In genomic region chr18:62288669-62289016, GRCh38 we compare ENCODE assay signal across 12 cellular contexts. TPM values are rescaled to one million over a fixed set of nuclear protein-coding genes. Genes with fewer than 3 reads are reported as not detected.
DNase-seq lines count a peak whose midpoint lies in the region; ATAC-seq and TF ChIP-seq lines count a peak whose summit lies in the region.
"Had no signal": no experiment of that assay in that cellular context is flagged by ENCODE, and none has a peak within 500 bp of the region (broad histone marks: within the 10 kb centered on the region; RNA-seq: fewer than 3 reads in every experiment).

No MANE protein-coding gene starts in this region.

- no peak overlapping the region for H3K27ac Mint-ChIP-seq in activated T-helper 17 cell treated with anti-CD3 and anti-CD28 coated beads, Interleukin-2, amount 50 U/mL, for 72 hours
- no peak overlapping the region for H3K27ac Mint-ChIP-seq in HFFc6
- H3K27ac Mint-ChIP-seq: endodermal cell, nephron progenitor cell had no signal

- no peak overlapping the region for H3K4me3 Mint-ChIP-seq in activated T-helper 17 cell treated with anti-CD3 and anti-CD28 coated beads, Interleukin-2, amount 50 U/mL, for 72 hours
- no peak overlapping the region for H3K4me3 Mint-ChIP-seq in HFFc6
- H3K4me3 Mint-ChIP-seq: endodermal cell, nephron progenitor cell had no signal

- H3K36me3 Mint-ChIP-seq in activated T-helper 17 cell treated with anti-CD3 and anti-CD28 coated beads, Interleukin-2, amount 50 U/mL, for 72 hours (ENCODE audit: low read depth) = no peaks in the 10 kb centered on the region
- H3K36me3 Mint-ChIP-seq in HFFc6 (ENCODE audit: low read depth) = peaks cover 19% of the 10 kb centered on the region

- TF ChIP-seq CTCF in HFFc6 (IDR thresholded peaks at IDR 0.05) = no peak

- H3K9me3 Mint-ChIP-seq in activated T-helper 17 cell treated with anti-CD3 and anti-CD28 coated beads, Interleukin-2, amount 50 U/mL, for 72 hours = no peaks in the 10 kb centered on the region
- H3K9me3 Mint-ChIP-seq in HFFc6 = no peaks in the 10 kb centered on the region
- H3K9me3 Mint-ChIP-seq: endodermal cell, nephron progenitor cell had no signal

- ATAC-seq in GM21360 (IDR thresholded peaks at IDR 0.05; ENCODE audit: unreplicated experiment) (peak; percentile 72), HG03108 (IDR thresholded peaks at IDR 0.05; ENCODE audit: unreplicated experiment) (peak; percentile 42)
- ATAC-seq in activated T-helper 17 cell treated with anti-CD3 and anti-CD28 coated beads, Interleukin-2, amount 50 U/mL, for 72 hours (replicated peaks) = no peak

- H3K27me3 Mint-ChIP-seq in activated T-helper 17 cell treated with anti-CD3 and anti-CD28 coated beads, Interleukin-2, amount 50 U/mL, for 72 hours = no peaks in the 10 kb centered on the region
- H3K27me3 Mint-ChIP-seq in HFFc6 (ENCODE audit: insufficient read depth) = no peaks in the 10 kb centered on the region

- peaks cover 20% of the 10 kb centered on the region for H3K4me1 Mint-ChIP-seq in activated T-helper 17 cell treated with anti-CD3 and anti-CD28 coated beads, Interleukin-2, amount 50 U/mL, for 72 hours
- H3K4me1 Mint-ChIP-seq in HFFc6 (ENCODE audit: low read depth) = peaks cover 13% of the 10 kb centered on the region
- H3K4me1 Mint-ChIP-seq: endodermal cell, nephron progenitor cell had no signal

- DNase-seq in AML-193 (lab: John Stamatoyannopoulos, UW) = peak; percentile 87 to 90
- DNase-seq in RPMI8226 = peak; percentile 36
- no peak for DNase-seq in NCI-H345 treated with DMSO at 0.1 percent for 48 hours (lab: John Stamatoyannopoulos, UW; ENCODE audit: unreplicated experiment)
- DNase-seq in HFFc6 = no peak
- DNase-seq in activated CD4-positive, CD25-positive, alpha-beta regulatory T cell treated with anti-CD3 and anti-CD28 coated beads, Interleukin-2, amount 50 U/mL, for 72 hours = no peak
- DNase-seq: activated CD4-positive, alpha-beta T cell treated with anti-CD3 and anti-CD28 coated beads for 48 hours; endodermal cell; MG63; nephron progenitor cell had no signal

RNA-seq across cellular contexts. Expression of gene TNFRSF11A, which starts 36.5 kb away (rescaled TPM):
- total RNA-seq in activated T-helper 17 cell treated with anti-CD3 and anti-CD28 coated beads, Interleukin-2, amount 50 U/mL, for 72 hours = 10 to 100 TPM; 26.8 to 41.9 TPM
- under 1 TPM in 1 of 6 experiments, not detected in 5; 0.05 TPM for total RNA-seq in HFFc6 (2021; fragmentation: NEBNext Ultra II Directional; extraction: Animal tissue kit (Norgen Biotek cat#: 25700))

Comparison
In these comparisons a context has a peak if more than half of its experiments do, and no peak if none do; other contexts are left out.
1. DNase-seq: peak in AML-193 (2 of 2) and RPMI8226 (single experiment); none in NCI-H345 treated with DMSO at 0.1 percent for 48 hours (single experiment), HFFc6 (single experiment) and activated CD4-positive, CD25-positive, alpha-beta regulatory T cell treated with anti-CD3 and anti-CD28 coated beads, Interleukin-2, amount 50 U/mL, for 72 hours (single experiment).
2. RNA of gene TNFRSF11A, which starts 36.5 kb away (total RNA-seq): 26.8 to 41.9 TPM in activated T-helper 17 cell treated with anti-CD3 and anti-CD28 coated beads, Interleukin-2, amount 50 U/mL, for 72 hours; 0.05 TPM in HFFc6; every median in the first group is over 10 times any median in the second.